ENCODE assay signal across 27 cellular contexts in genomic region chr20:62446398-62446985, GRCh38. TPM values are rescaled to one million over a fixed set of nuclear protein-coding genes. Genes with fewer than 3 reads are reported as not detected.
"Had no signal": no experiment of that assay in that cellular context is flagged by ENCODE, and none has a peak within 500 bp of the region (broad histone marks: within the 10 kb centered on the region; RNA-seq: fewer than 3 reads in every experiment).

No MANE protein-coding gene starts in this region.

- H3K9me3 Mint-ChIP-seq: activated CD4-positive, alpha-beta memory T cell treated with anti-CD3 and anti-CD28 coated beads, Interleukin-2, amount 10 ng/mL, durations not matched to agents 7 days and 5 days; activated naive CD4-positive, alpha-beta T cell treated with anti-CD3 and anti-CD28 coated beads, Interleukin-2, amount 10 ng/mL, durations not matched to agents 7 days and 5 days; activated naive CD8-positive, alpha-beta T cell treated with anti-CD3 and anti-CD28 coated beads for 36 hours; activated T-helper 2 cell treated with anti-CD3 and anti-CD28 coated beads, Interferon-gamma antibody, Interleukin-2, Interleukin-4, amounts not matched to agents 10 μg/mL and 5 μg/mL and 100 μg/mL, durations not matched to agents 14 hours and 24 hours and 36 hours had no signal

- DNase-seq: activated CD4-positive, alpha-beta memory T cell treated with anti-CD3 and anti-CD28 coated beads, Interleukin-2, amount 10 ng/mL, durations not matched to agents 7 days and 5 days; activated CD4-positive, alpha-beta T cell treated with anti-CD3 and anti-CD28 coated beads for 36 hours; activated CD4-positive, alpha-beta T cell treated with anti-CD3 and anti-CD28 coated beads, Interleukin-2, amount 50 U/mL, for 1 hour; activated gamma-delta T cell treated with Interleukin-2 at 50 U/mL for 16 hours; activated naive CD4-positive, alpha-beta T cell treated with anti-CD3 and anti-CD28 coated beads, Interleukin-2, amount 10 ng/mL, durations not matched to agents 7 days and 5 days; activated naive CD8-positive, alpha-beta T cell treated with anti-CD3 and anti-CD28 coated beads for 36 hours; activated T-cell treated with anti-CD3 and anti-CD28 coated beads for 4 hours; activated T-cell treated with anti-CD3 and anti-CD28 coated beads, Interleukin-2, amount 50 U/mL, for 48 hours; brain microvascular endothelial cell; NCI-H1048; NCI-H146; NCI-H187 treated with DMSO at 0.1 percent for 48 hours; NCI-H2081 treated with DMSO at 0.1 percent for 48 hours; NCI-H446; Peyer's patch; Right ventricle myocardium superior; SJCRH30; SK-N-SH; T-helper 1 cell had no signal

- H3K36me3 Mint-ChIP-seq: activated naive CD4-positive, alpha-beta T cell treated with anti-CD3 and anti-CD28 coated beads, Interleukin-2, amount 10 ng/mL, durations not matched to agents 7 days and 5 days; activated naive CD8-positive, alpha-beta T cell treated with anti-CD3 and anti-CD28 coated beads for 36 hours had no signal

- H3K27ac ChIP-seq: brain microvascular endothelial cell, cardiac muscle cell, Peyer's patch, RWPE1, SJCRH30, VCaP had no signal

- H3K4me2 ChIP-seq: SK-N-SH had no signal

- H3K27ac Mint-ChIP-seq: activated CD4-positive, alpha-beta memory T cell treated with anti-CD3 and anti-CD28 coated beads, Interleukin-2, amount 10 ng/mL, durations not matched to agents 7 days and 5 days; activated CD4-positive, alpha-beta T cell treated with anti-CD3 and anti-CD28 coated beads for 36 hours; activated naive CD4-positive, alpha-beta T cell treated with anti-CD3 and anti-CD28 coated beads, Interleukin-2, amount 10 ng/mL, durations not matched to agents 7 days and 5 days; activated naive CD8-positive, alpha-beta T cell treated with anti-CD3 and anti-CD28 coated beads for 36 hours; activated T-helper 2 cell treated with anti-CD3 and anti-CD28 coated beads, Interferon-gamma antibody, Interleukin-2, Interleukin-4, amounts not matched to agents 10 μg/mL and 5 μg/mL and 100 μg/mL, durations not matched to agents 14 hours and 24 hours and 36 hours had no signal

- H3K27me3 Mint-ChIP-seq: activated CD4-positive, alpha-beta memory T cell treated with anti-CD3 and anti-CD28 coated beads, Interleukin-2, amount 10 ng/mL, durations not matched to agents 7 days and 5 days had no signal

- H3K4me3 Mint-ChIP-seq: activated CD4-positive, alpha-beta memory T cell treated with anti-CD3 and anti-CD28 coated beads, Interleukin-2, amount 10 ng/mL, durations not matched to agents 7 days and 5 days; activated CD4-positive, alpha-beta T cell treated with anti-CD3 and anti-CD28 coated beads for 36 hours; activated naive CD4-positive, alpha-beta T cell treated with anti-CD3 and anti-CD28 coated beads, Interleukin-2, amount 10 ng/mL, durations not matched to agents 7 days and 5 days; activated naive CD8-positive, alpha-beta T cell treated with anti-CD3 and anti-CD28 coated beads for 36 hours had no signal

- H3K27me3 ChIP-seq: brain microvascular endothelial cell, cardiac muscle cell, Peyer's patch had no signal

- H3K36me3 ChIP-seq: brain microvascular endothelial cell, cardiac muscle cell, Peyer's patch, SJCRH30 had no signal

- H3K9me3 ChIP-seq: Peyer's patch, SJCRH30, SK-N-SH had no signal

- H3K4me3 ChIP-seq: cardiac muscle cell, Peyer's patch, SJCRH30 had no signal

- ATAC-seq: activated CD4-positive, alpha-beta T cell treated with anti-CD3 and anti-CD28 coated beads for 36 hours had no signal

- H3K4me1 Mint-ChIP-seq: activated CD4-positive, alpha-beta memory T cell treated with anti-CD3 and anti-CD28 coated beads, Interleukin-2, amount 10 ng/mL, durations not matched to agents 7 days and 5 days; activated CD4-positive, alpha-beta T cell treated with anti-CD3 and anti-CD28 coated beads for 36 hours; activated naive CD4-positive, alpha-beta T cell treated with anti-CD3 and anti-CD28 coated beads, Interleukin-2, amount 10 ng/mL, durations not matched to agents 7 days and 5 days; activated naive CD8-positive, alpha-beta T cell treated with anti-CD3 and anti-CD28 coated beads for 36 hours had no signal

- H3K4me1 ChIP-seq: SJCRH30 had no signal

- H3K9ac ChIP-seq: SK-N-SH had no signal

RNA-seq across cellular contexts. Expression of gene RBBP8NL, which starts 19.2 kb away (rescaled TPM):
- total RNA-seq: activated CD4-positive, alpha-beta memory T cell treated with anti-CD3 and anti-CD28 coated beads, Interleukin-2, amount 10 ng/mL, durations not matched to agents 7 days and 5 days; activated CD4-positive, alpha-beta T cell treated with anti-CD3 and anti-CD28 coated beads for 36 hours; activated CD8-positive, alpha-beta memory T cell treated with anti-CD3 and anti-CD28 coated beads for 36 hours; activated naive CD8-positive, alpha-beta T cell treated with anti-CD3 and anti-CD28 coated beads for 36 hours; activated T-helper 2 cell treated with anti-CD3 and anti-CD28 coated beads, Interferon-gamma antibody, Interleukin-2, Interleukin-4, amounts not matched to agents 10 μg/mL and 5 μg/mL and 100 μg/mL, durations not matched to agents 14 hours and 24 hours and 36 hours; cardiac muscle cell; LHCN-M2; M059J; Right ventricle myocardium superior; SJCRH30; T-helper 2 cell treated with Interferon-gamma antibody and Interleukin-4, amounts not matched to agents 100 ng/mL and 5 ng/mL, for 36 hours had no signal

RNA-seq across cellular contexts. Expression of gene GATA5, which starts 29.3 kb away (rescaled TPM):
- total RNA-seq: activated CD4-positive, alpha-beta memory T cell treated with anti-CD3 and anti-CD28 coated beads, Interleukin-2, amount 10 ng/mL, durations not matched to agents 7 days and 5 days; activated CD4-positive, alpha-beta T cell treated with anti-CD3 and anti-CD28 coated beads for 36 hours; activated CD8-positive, alpha-beta memory T cell treated with anti-CD3 and anti-CD28 coated beads for 36 hours; activated naive CD8-positive, alpha-beta T cell treated with anti-CD3 and anti-CD28 coated beads for 36 hours; activated T-helper 2 cell treated with anti-CD3 and anti-CD28 coated beads, Interferon-gamma antibody, Interleukin-2, Interleukin-4, amounts not matched to agents 10 μg/mL and 5 μg/mL and 100 μg/mL, durations not matched to agents 14 hours and 24 hours and 36 hours; LHCN-M2; M059J; SJCRH30; T-helper 2 cell treated with Interferon-gamma antibody and Interleukin-4, amounts not matched to agents 100 ng/mL and 5 ng/mL, for 36 hours had no signal
